Comparison of ENCODE assay signal across 11 cellular contexts in the genomic region with DNA sequence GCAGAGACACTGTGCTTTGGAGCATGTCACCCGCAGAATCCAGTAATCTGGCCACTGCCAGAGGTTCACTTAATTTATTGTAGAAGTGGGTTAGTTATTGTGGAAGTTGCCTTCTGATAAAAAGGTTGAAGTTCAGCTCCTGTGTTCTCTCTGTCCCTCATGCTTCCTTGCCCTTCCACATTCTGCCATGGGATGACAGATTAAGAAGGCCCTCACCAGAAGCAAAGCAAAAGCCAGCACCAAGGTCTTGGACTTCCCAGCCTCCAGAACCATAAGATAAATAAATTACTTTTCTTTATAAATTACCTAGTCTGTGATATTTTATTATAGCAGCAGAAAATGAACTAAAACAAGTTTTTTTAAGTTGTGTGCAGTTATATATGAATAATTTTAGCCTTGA.
"Had no signal": no experiment of that assay in that cellular context is flagged by ENCODE, and none has a peak within 500 bp of the region (broad histone marks: within the 10 kb centered on the region; RNA-seq: fewer than 3 reads in every experiment).

No MANE protein-coding gene starts in this region.

- H3K36me3 ChIP-seq: HAP-1 had no signal

- H3K4me3 Mint-ChIP-seq: GM23338, H9, HFFc6 had no signal

- H3K4me3 ChIP-seq: GM23248, GM23338, HAP-1 had no signal

- FAIRE-seq: H1, H54 had no signal

- H2AFZ ChIP-seq: GM23248, GM23338 had no signal

- H3K4me2 ChIP-seq: GM23338 had no signal

- H3K9ac ChIP-seq: GM23248 had no signal

- DNase-seq: GM23248, GOT3, H7, H9, HCEC 1CT, HFFc6 had no signal

- ATAC-seq: GM23338, HCT116 had no signal

- H3K9me3 ChIP-seq: HAP-1 had no signal

- H3K27ac Mint-ChIP-seq: GM23338, H9, HFFc6 had no signal

- H3K27ac ChIP-seq: GM23248 had no signal

- H3K4me1 Mint-ChIP-seq: GM23338 had no signal

- H3K4me1 ChIP-seq: HAP-1 had no signal
